ENCODE assay signal across 8 cellular contexts in the genomic region with DNA sequence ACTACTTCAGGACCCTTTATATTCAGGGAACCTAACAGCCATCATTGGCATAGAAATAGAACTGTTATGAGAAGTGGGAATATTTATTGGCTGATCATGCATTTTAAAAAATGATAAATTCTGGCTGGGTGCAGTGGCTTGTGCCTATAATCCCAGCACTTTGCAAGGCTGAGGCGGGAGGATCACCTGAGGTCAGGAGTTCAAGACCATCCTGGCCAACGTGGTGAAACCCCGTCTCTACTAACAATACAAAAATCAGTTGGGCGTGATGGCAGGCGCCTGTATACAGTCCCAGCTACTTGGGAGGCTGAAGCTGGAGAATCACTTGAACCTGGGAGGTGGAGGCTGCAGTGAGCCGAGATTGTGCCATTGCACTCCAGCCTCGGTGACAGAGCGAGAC. TPM values are rescaled to one million over a fixed set of nuclear protein-coding genes. Genes with fewer than 3 reads are reported as not detected.
A peak's percentile ranks its signal among the peaks of the same experiment; 100 is the strongest.
DNase-seq lines count a peak whose midpoint lies in the region; TF ChIP-seq lines count a peak whose summit lies in the region.
"Not testable (repeated sequence)": the region's sequence is repeated elsewhere in the genome, so short reads cannot be mapped to it uniquely, and the experiment has no call there.
"Had no signal": no experiment of that assay in that cellular context is flagged by ENCODE, and none has a peak within 500 bp of the region (broad histone marks: within the 10 kb centered on the region; RNA-seq: fewer than 3 reads in every experiment).

No MANE protein-coding gene starts in this region.

- H3K9me3 ChIP-seq in ascending aorta; esophagus squamous epithelium; right atrium auricular region; stomach smooth muscle (ENCODE audit: control insufficient read depth in 2 of 2, low read length in 2 of 2); vagina: not testable (repeated sequence)

- H3K9ac ChIP-seq in rectal smooth muscle tissue (ENCODE audit: low read length): not testable (repeated sequence)
- H3K9ac ChIP-seq in stomach smooth muscle (ENCODE audit: low read length in 2 of 2): peak overlapping the region; percentile 13 to 97

- peak overlapping the region; percentile 79 to 95 for H3K27ac ChIP-seq in ascending aorta
- peak overlapping the region in 3 of 4 donors; percentile 76 to 89 (median 88) for H3K27ac ChIP-seq in esophagus squamous epithelium
- peak overlapping the region; percentile 32 to 92 for H3K27ac ChIP-seq in right atrium auricular region
- H3K27ac ChIP-seq in rectal smooth muscle tissue (ENCODE audit: low read depth, low read length): peak overlapping the region; percentile 61
- H3K27ac ChIP-seq in stomach smooth muscle (ENCODE audit: low read length): peak overlapping the region; percentile 98
- H3K27ac ChIP-seq in vagina: peak overlapping the region; percentile 46

- H3K4me1 ChIP-seq in ascending aorta (peaks cover 16 to 66% of the 10 kb centered on the region in 2 donors), esophagus squamous epithelium (peaks cover 0 to 25% (median 0%) of the 10 kb centered on the region in 3 donors), right atrium auricular region (peaks cover 0 to 64% of the 10 kb centered on the region in 2 donors), rectal smooth muscle tissue (ENCODE audit: control insufficient read depth, insufficient read depth, low read length) (peaks cover 35% of the 10 kb centered on the region), stomach smooth muscle (ENCODE audit: control insufficient read depth, insufficient read depth, low read length) (peaks cover 83% of the 10 kb centered on the region), vagina (peaks cover 17% of the 10 kb centered on the region)

- not testable (repeated sequence) for TF ChIP-seq CTCF in ascending aorta (IDR thresholded peaks at IDR 0.05); esophagus squamous epithelium (IDR thresholded peaks at IDR 0.05); right atrium auricular region (IDR thresholded peaks at IDR 0.05); vagina (IDR thresholded peaks at IDR 0.05)

- not testable (repeated sequence) for H3K36me3 ChIP-seq in ascending aorta; esophagus squamous epithelium; rectal smooth muscle tissue (ENCODE audit: control insufficient read depth, insufficient read depth, low read length); vagina
- H3K36me3 ChIP-seq in right atrium auricular region (peaks cover 59% of the 10 kb centered on the region), stomach smooth muscle (ENCODE audit: control insufficient read depth in 2 of 2, insufficient read depth in 2 of 2, low read length in 2 of 2) (peaks cover 47 to 49% of the 10 kb centered on the region in 2 donors)

- not testable (repeated sequence) for DNase-seq in ascending aorta (ENCODE audit: low spot score in 2 of 2); esophagus squamous epithelium (lab: John Stamatoyannopoulos, UW); right atrium auricular region (ENCODE audit: low spot score); vagina (ENCODE audit: extremely low spot score in 2 of 2)
- DNase-seq in mesenteric fat pad (ENCODE audit: low spot score): peak; percentile 35

- H3K4me3 ChIP-seq in ascending aorta, esophagus squamous epithelium, right atrium auricular region, vagina: not testable (repeated sequence)
- H3K4me3 ChIP-seq in rectal smooth muscle tissue (ENCODE audit: low read length): peak overlapping the region; percentile 16
- H3K4me3 ChIP-seq in stomach smooth muscle (ENCODE audit: low read length in 2 of 2): peak overlapping the region; percentile 77 to 91

- TF ChIP-seq POLR2A in esophagus squamous epithelium (IDR thresholded peaks at IDR 0.05); vagina (IDR thresholded peaks at IDR 0.05): not testable (repeated sequence)

- intact Hi-C loops in ascending aorta (cut with DNase I): loop anchor here (2.0 kb wide), 1 partner anchor 31 kb away; no protein-coding TSS in a partner anchor
- intact Hi-C loops in esophagus squamous epithelium (cut with DNase I); vagina (cut with DNase I): not testable (repeated sequence)

- 58 to 80% methylated on average over 3 to 7 of the region's 8 CpGs for WGBS in esophagus squamous epithelium, 2 donors

- H3K27me3 ChIP-seq in ascending aorta; right atrium auricular region; rectal smooth muscle tissue (ENCODE audit: control insufficient read depth, insufficient read depth, low read length); stomach smooth muscle (ENCODE audit: control insufficient read depth in 1 of 2, insufficient read depth in 2 of 2, low read length in 2 of 2); vagina: not testable (repeated sequence)
- H3K27me3 ChIP-seq in esophagus squamous epithelium: peaks cover 0 to 18% (median 0%) of the 10 kb centered on the region in 4 donors

RNA-seq across cellular contexts. Expression of gene SYNM, which starts 6.8 kb away (rescaled TPM):
- total RNA-seq in ascending aorta (37.7 TPM), esophagus squamous epithelium (100 to 1,000 TPM in 1 of 4 donors, 10 to 100 TPM in 3; 18.1 to 262 (median 42.0) TPM), right atrium auricular region (100 to 1,000 TPM; 211 to 258 TPM), mesenteric fat pad (36.4 TPM), vagina (62.6 TPM)
- total RNA-seq: HT-29 had no signal

Comparison
In these comparisons a context has a peak if more than half of its experiments do, and no peak if none do; other contexts are left out.
1. H3K27ac ChIP-seq: peak in every context shown above with its lines; median percentile 98 in stomach smooth muscle; 88 in esophagus squamous epithelium; 87 in ascending aorta; 62 in right atrium auricular region; 61 in rectal smooth muscle tissue; 46 in vagina.